1 cellular context compared by ENCODE assay signal in genomic region chr16:77945126-77945525, GRCh38.
TF ChIP-seq lines count a peak whose summit lies in the region.

No MANE protein-coding gene starts in this region.

TF ChIP-seq in HepG2, 621 proteins besides CTCF, POLR2A, EP300 and RAD21 (continued from another document):
- TF ChIP-seq ZNF318 (CRISPR knock-in tag; IDR thresholded peaks at IDR 0.05) = no peak
- TF ChIP-seq PRPF4 (IDR thresholded peaks at IDR 0.05; ENCODE audit: low read depth, low read length, poor library complexity, severe bottlenecking) = no peak
- TF ChIP-seq PITX1 (CRISPR knock-in tag; IDR thresholded peaks at IDR 0.05) = no peak
- TF ChIP-seq BCL3 (CRISPR knock-in tag; IDR thresholded peaks at IDR 0.05) = no peak
- TF ChIP-seq ZFP36L1 (CRISPR knock-in tag; IDR thresholded peaks at IDR 0.05) = no peak
- TF ChIP-seq RBAK (CRISPR knock-in tag; IDR thresholded peaks at IDR 0.05) = no peak
- no peak for TF ChIP-seq GABPA (IDR thresholded peaks at IDR 0.05; ENCODE audit: low read depth, low read length)
- TF ChIP-seq GABPA (CRISPR knock-in tag; IDR thresholded peaks at IDR 0.05; ENCODE audit: low read depth) = no peak
- no peak for TF ChIP-seq CREBL2 (CRISPR knock-in tag; IDR thresholded peaks at IDR 0.05; ENCODE audit: borderline replicate concordance)
- TF ChIP-seq ZBTB3 (CRISPR knock-in tag; IDR thresholded peaks at IDR 0.05; ENCODE audit: borderline replicate concordance, low read depth) = no peak
- no peak for TF ChIP-seq RXRB (CRISPR knock-in tag; IDR thresholded peaks at IDR 0.05; ENCODE audit: borderline replicate concordance)
- TF ChIP-seq NFRKB (IDR thresholded peaks at IDR 0.05) = no peak
- TF ChIP-seq ZNF350 (CRISPR knock-in tag; IDR thresholded peaks at IDR 0.05; ENCODE audit: borderline replicate concordance, low read depth) = no peak
